ENCODE assay signal across 21 cellular contexts in genomic region chr12:14129601-14130178, GRCh38.
A peak's percentile ranks its signal among the peaks of the same experiment; 100 is the strongest.
DNase-seq lines count a peak whose midpoint lies in the region; ATAC-seq and TF ChIP-seq lines count a peak whose summit lies in the region.
"Had no signal": no experiment of that assay in that cellular context is flagged by ENCODE, and none has a peak within 500 bp of the region (broad histone marks: within the 10 kb centered on the region; RNA-seq: fewer than 3 reads in every experiment).

No MANE protein-coding gene starts in this region.

- no peak overlapping the region for H3K27ac Mint-ChIP-seq in naive thymus-derived CD4-positive, alpha-beta T cell
- H3K27ac Mint-ChIP-seq: CD8-positive, alpha-beta memory T cell had no signal

- POLR2A ChIA-PET in naive thymus-derived CD4-positive, alpha-beta T cell (lab: Charles Lee), result no interaction called here

- intact Hi-C loops in head of caudate nucleus (cut with DNase I), result no loop called here
- intact Hi-C loops in naive thymus-derived CD4-positive, alpha-beta T cell (cut with micrococcal nuclease), result no loop called here
- intact Hi-C loops in ovary (cut with DNase I), result no loop called here

- H3K9me3 Mint-ChIP-seq in naive thymus-derived CD4-positive, alpha-beta T cell, result peaks cover 0 to 16% (median 8%) of the 10 kb centered on the region in 11 donors

- no peak overlapping the region for H2AFZ ChIP-seq in osteoblast (ENCODE audit: low read length)

- DNase-seq in Ammon's horn (ENCODE audit: low spot score), result peak; percentile 76
- peak; percentile 38 for DNase-seq in NCI-H524 treated with DMSO at 0.1 percent for 48 hours (lab: John Stamatoyannopoulos, UW)
- DNase-seq in head of caudate nucleus, result peak; percentile 31 to 90 (median 65)
- DNase-seq in osteoblast (ENCODE audit: insufficient read length, low spot score, missing footprints), result peak; percentile 46
- no peak for DNase-seq in naive thymus-derived CD4-positive, alpha-beta T cell
- DNase-seq in ovary, result no peak
- DNase-seq: AML-193; CD8-positive, alpha-beta memory T cell; EL; GF-D8; H7; IMR-90; MV-4-11; NCI-H1105 treated with DMSO at 0.1 percent for 48 hours; NCI-H2081 treated with DMSO at 0.1 percent for 48 hours; NCI-H510A; Peyer's patch had no signal

- TF ChIP-seq POLR2A in ovary (IDR thresholded peaks at IDR 0.05), result no peak

- no peak overlapping the region for H3K4me3 Mint-ChIP-seq in naive thymus-derived CD4-positive, alpha-beta T cell
- H3K4me3 Mint-ChIP-seq: CD8-positive, alpha-beta memory T cell had no signal

- H3K27me3 Mint-ChIP-seq in naive thymus-derived CD4-positive, alpha-beta T cell, result peaks cover 0 to 23% (median 18%) of the 10 kb centered on the region in 5 donors

- H3K4me3 ChIP-seq in osteoblast (ENCODE audit: insufficient read depth, low read length), result no peak overlapping the region
- H3K4me3 ChIP-seq in naive thymus-derived CD4-positive, alpha-beta T cell (ENCODE audit: low read length), result no peak overlapping the region
- H3K4me3 ChIP-seq in ovary, result no peak overlapping the region
- H3K4me3 ChIP-seq: Peyer's patch, SJSA1 had no signal

- no peaks in the 10 kb centered on the region for H3K4me1 ChIP-seq in osteoblast (ENCODE audit: insufficient read depth, low read length)
- no peaks in the 10 kb centered on the region for H3K4me1 ChIP-seq in naive thymus-derived CD4-positive, alpha-beta T cell (ENCODE audit: control insufficient read depth in 2 of 2, insufficient read depth in 2 of 2, low read length in 2 of 2)
- no peaks in the 10 kb centered on the region for H3K4me1 ChIP-seq in ovary (ENCODE audit: insufficient read depth)
- H3K4me1 ChIP-seq: Peyer's patch, SJSA1 had no signal

- H3K79me2 ChIP-seq in osteoblast (ENCODE audit: insufficient read depth, low read length), result no peaks in the 10 kb centered on the region

- H3K9me3 ChIP-seq in osteoblast (ENCODE audit: low read depth, low read length) (no peaks in the 10 kb centered on the region), ovary (no peaks in the 10 kb centered on the region)
- peaks cover 0 to 8% (median 0%) of the 10 kb centered on the region in 3 experiments for H3K9me3 ChIP-seq in naive thymus-derived CD4-positive, alpha-beta T cell (ENCODE audit: control insufficient read depth in 2 of 3, low read length in 3 of 3)
- H3K9me3 ChIP-seq: Peyer's patch had no signal

- H3K4me1 Mint-ChIP-seq in naive thymus-derived CD4-positive, alpha-beta T cell, result no peaks in the 10 kb centered on the region
- H3K4me1 Mint-ChIP-seq: CD8-positive, alpha-beta memory T cell had no signal

- H3K27ac ChIP-seq in osteoblast (ENCODE audit: low read depth, low read length) (no peak overlapping the region), ovary (no peak overlapping the region)
- H3K27ac ChIP-seq in naive thymus-derived CD4-positive, alpha-beta T cell (ENCODE audit: low read depth, low read length), result no peak overlapping the region
- H3K27ac ChIP-seq: C4-2B, Peyer's patch, SJSA1 had no signal

- no peak overlapping the region for H3K4me2 ChIP-seq in osteoblast (ENCODE audit: insufficient read depth, low read length)

- TF ChIP-seq CTCF in osteoblast (IDR thresholded peaks at IDR 0.05; ENCODE audit: extremely low read depth, low read depth, low read length) (no peak), ovary (IDR thresholded peaks at IDR 0.05) (no peak)

- no peaks in the 10 kb centered on the region for H4K20me1 ChIP-seq in osteoblast (ENCODE audit: insufficient read depth, low read length)

- H3K27me3 ChIP-seq in osteoblast (ENCODE audit: insufficient read depth, low read length), result no peaks in the 10 kb centered on the region
- no peaks in the 10 kb centered on the region for H3K27me3 ChIP-seq in naive thymus-derived CD4-positive, alpha-beta T cell (ENCODE audit: control insufficient read depth in 2 of 2, insufficient read depth in 2 of 2, low read length in 2 of 2)
- H3K27me3 ChIP-seq in ovary, result no peaks in the 10 kb centered on the region
- H3K27me3 ChIP-seq: Peyer's patch, SJSA1 had no signal

- ATAC-seq in GM21515 (IDR thresholded peaks at IDR 0.05; ENCODE audit: unreplicated experiment), result no peak
- no peak for ATAC-seq in naive thymus-derived CD4-positive, alpha-beta T cell
- ATAC-seq: Right ventricle myocardium inferior had no signal

- CTCF ChIA-PET in naive thymus-derived CD4-positive, alpha-beta T cell (lab: Charles Lee), result no interaction called here

- H3K36me3 Mint-ChIP-seq in naive thymus-derived CD4-positive, alpha-beta T cell, result peaks cover 0 to 5% (median 0%) of the 10 kb centered on the region in 5 donors
- H3K36me3 Mint-ChIP-seq: CD8-positive, alpha-beta memory T cell had no signal

- WGBS in ovary, 3 donors, result 72 to 74% (median 73%) methylated on average over 12 of the region's 12 CpGs

- H3K36me3 ChIP-seq in osteoblast (ENCODE audit: insufficient read depth, low read length) (no peaks in the 10 kb centered on the region), ovary (no peaks in the 10 kb centered on the region)
- no peaks in the 10 kb centered on the region for H3K36me3 ChIP-seq in naive thymus-derived CD4-positive, alpha-beta T cell (ENCODE audit: control insufficient read depth in 2 of 3, insufficient read depth in 3 of 3, low read length in 3 of 3)
- H3K36me3 ChIP-seq: Peyer's patch, SJSA1 had no signal

- TF ChIP-seq EP300 in ovary (IDR thresholded peaks at IDR 0.05), result no peak

Comparison
In these comparisons a context has a peak if more than half of its experiments do, and no peak if none do; other contexts are left out.
1. DNase-seq: peak in Ammon's horn (single experiment), NCI-H524 treated with DMSO at 0.1 percent for 48 hours (single experiment), head of caudate nucleus (42 of 42) and osteoblast (single experiment); none in naive thymus-derived CD4-positive, alpha-beta T cell (0 of 9) and ovary (0 of 5).